Comparison of ENCODE assay signal across 9 cellular contexts in the genomic region with DNA sequence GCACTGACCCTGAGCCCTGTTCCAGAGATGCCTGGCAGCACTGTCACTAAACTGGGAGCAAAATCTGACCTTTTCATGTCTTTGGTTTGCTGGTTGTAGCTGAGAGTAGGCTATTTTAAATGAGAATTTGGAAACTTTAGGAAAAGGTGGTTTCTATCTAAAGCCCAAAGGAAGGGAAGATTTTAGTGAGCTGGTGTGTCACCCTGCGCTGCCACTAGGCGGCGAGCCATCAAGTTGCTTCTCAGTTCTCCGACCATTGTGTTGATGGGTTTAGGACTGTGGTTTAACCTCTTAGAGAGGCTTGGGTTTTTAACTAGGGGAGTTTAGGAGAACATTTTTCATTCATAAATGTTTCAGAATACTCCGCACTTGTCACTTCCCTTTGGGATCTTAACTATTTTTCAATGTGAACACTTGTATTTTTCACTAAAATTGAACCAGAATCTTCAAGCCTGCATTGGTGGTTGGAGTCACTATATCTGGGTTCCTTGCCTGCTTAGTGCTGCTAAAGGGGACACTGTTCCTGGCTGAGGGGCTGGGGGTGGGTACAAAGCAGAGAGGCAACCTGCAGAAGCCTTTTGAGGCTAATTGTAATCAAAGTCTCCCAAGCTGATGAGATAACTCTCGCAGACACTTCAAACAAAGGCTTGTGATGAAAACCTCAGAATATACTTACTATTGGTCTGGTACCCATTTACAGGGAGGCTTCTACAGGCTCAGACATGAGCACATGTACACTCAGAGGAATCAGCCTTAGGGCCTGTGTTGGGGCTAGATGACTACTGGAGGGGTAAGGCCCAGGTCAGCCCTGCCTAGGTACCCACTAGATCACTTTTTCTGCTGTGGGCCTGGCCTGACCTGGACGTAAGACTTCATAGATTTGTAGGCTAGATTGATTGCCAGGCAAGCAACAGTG. TPM values are rescaled to one million over a fixed set of nuclear protein-coding genes. Genes with fewer than 3 reads are reported as not detected.
DNase-seq lines count a peak whose midpoint lies in the region; ATAC-seq and TF ChIP-seq lines count a peak whose summit lies in the region.
"Had no signal": no experiment of that assay in that cellular context is flagged by ENCODE, and none has a peak within 500 bp of the region (broad histone marks: within the 10 kb centered on the region; RNA-seq: fewer than 3 reads in every experiment).

No MANE protein-coding gene starts in this region.

- peak; percentile 33; the same call in 1 of the 2 replicates for TF ChIP-seq RAD21 in IMR-90 (IDR thresholded peaks at IDR 0.05; ENCODE audit: low read length)

- no peak overlapping the region for H3K4me3 Mint-ChIP-seq in brain

- H3K36me3 Mint-ChIP-seq in brain: peaks cover 34% of the 10 kb centered on the region

- peak overlapping the region; percentile 67 for H3K4ac ChIP-seq in IMR-90 (ENCODE audit: low read depth, low read length)

- no peak for TF ChIP-seq POLR2A in IMR-90 (IDR thresholded peaks at IDR 0.05; ENCODE audit: low read depth, low read length)

- H3K4me1 Mint-ChIP-seq in brain: peaks cover 49% of the 10 kb centered on the region

- H3K79me1 ChIP-seq in IMR-90 (ENCODE audit: low read depth in 1 of 2, low read length in 2 of 2): peaks cover 51 to 84% of the 10 kb centered on the region in 2 experiments

- H3K23ac ChIP-seq in IMR-90 (ENCODE audit: low read depth, low read length): no peak overlapping the region

- no peak overlapping the region for H2AK9ac ChIP-seq in IMR-90 (replicated peaks; ENCODE audit: low read depth, low read length, poor library complexity)

- peak overlapping the region; percentile 21; the same call in 1 of the 2 replicates for H3K18ac ChIP-seq in IMR-90 (ENCODE audit: low read depth, low read length)

- WGBS in IMR-90 (ENCODE audit: extremely low coverage in 2 of 2, insufficient read length in 1 of 2), 2 experiments: no CpG with 5 or more reads among the region's 7 CpGs

- H4K5ac ChIP-seq in IMR-90 (ENCODE audit: low read depth, low read length): peak overlapping the region; percentile 52; the same call in 1 of the 2 replicates

- peaks cover 38% of the 10 kb centered on the region for H4K20me1 ChIP-seq in IMR-90 (ENCODE audit: insufficient read depth, low read length)

- BruUV-seq in IMR-90 (replicated peaks; lab: Mats Ljungman, UMichigan): no TSS peak

- H3K9me1 ChIP-seq in IMR-90 (ENCODE audit: insufficient read depth, low read length): peaks cover 40% of the 10 kb centered on the region

- peak overlapping the region; percentile 29; the same call in 1 of the 3 replicates for H2BK15ac ChIP-seq in IMR-90 (ENCODE audit: low read depth, low read length)

- POLR2A ChIA-PET in IMR-90 (lab: Charles Lee; ENCODE audit: unreplicated experiment): interaction anchor here (1.4 kb wide), 1 partner anchor 16 kb away, joined by 7 read pairs; no protein-coding TSS in a partner anchor

- DNase-seq in D341Med (ENCODE audit: low spot score) (peak; percentile 57), IMR-90 (no peak), mucosa of descending colon (no peak), NCI-H524 treated with DMSO at 0.1 percent for 48 hours (lab: John Stamatoyannopoulos, UW) (no peak), DMS114 treated with DMSO at 0.1 percent for 48 hours (lab: John Stamatoyannopoulos, UW; ENCODE audit: unreplicated experiment) (no peak), activated gamma-delta T cell treated with Interleukin-2 at 50 U/mL for 16 hours (no peak)

- peak; percentile 11; the same call in 1 of the 2 replicates for ATAC-seq in IMR-90 (ENCODE audit: low read depth)
- ATAC-seq in mucosa of descending colon: peak; percentile 39
- ATAC-seq in HG03045 (IDR thresholded peaks at IDR 0.05; ENCODE audit: unreplicated experiment): no peak

- H3K9me3 Mint-ChIP-seq in brain: no peaks in the 10 kb centered on the region

- in situ Hi-C loops in IMR-90 (cut with MboI; ENCODE audit: low sequenced_read_pairs): no loop called here

- H2AK5ac ChIP-seq in IMR-90 (ENCODE audit: low read depth, low read length): peak overlapping the region; percentile 27

- CTCF ChIA-PET in IMR-90 (lab: Yijun Ruan, JAX): interaction anchor here (0.8 to 1.4 kb wide), 2 partner anchors 14 to 28 kb away, joined by 3 read pairs; no protein-coding TSS in a partner anchor

- H2AFZ ChIP-seq in IMR-90 (replicated peaks; ENCODE audit: low read length, poor library complexity): peak overlapping the region; percentile 9

- TF ChIP-seq CTCF in IMR-90 (conservative IDR thresholded peaks at IDR 0.05; ENCODE audit: low read depth, low read length) (peak; percentile 57), brain (conservative IDR thresholded peaks at IDR 0.05) (peak; percentile 41 to 77), mucosa of descending colon (IDR thresholded peaks at IDR 0.05) (peak; percentile 48)

- H3K4me2 ChIP-seq in IMR-90 (ENCODE audit: low read depth, low read length): no peak overlapping the region

- H3K4me1 ChIP-seq in IMR-90 (ENCODE audit: control insufficient read depth, insufficient read depth, low read length) (peaks cover 27% of the 10 kb centered on the region), mucosa of descending colon (ENCODE audit: low read depth) (peaks cover 15% of the 10 kb centered on the region)

- peaks cover 4% of the 10 kb centered on the region for H3K27me3 Mint-ChIP-seq in brain

- H3K36me3 ChIP-seq in IMR-90 (ENCODE audit: control insufficient read depth, insufficient read depth, low read length): peaks cover 12% of the 10 kb centered on the region
- H3K36me3 ChIP-seq in mucosa of descending colon (ENCODE audit: low read depth): no peaks in the 10 kb centered on the region

- H4K8ac ChIP-seq in IMR-90 (ENCODE audit: low read depth in 2 of 2, low read length in 2 of 2): 0 out of 4 replicates have a peak overlapping the region, but pooled peaks of 1 of the 2 experiments have one; percentile 6

- H2BK5ac ChIP-seq in IMR-90 (ENCODE audit: low read depth, low read length, poor library complexity, severe bottlenecking): peak overlapping the region; percentile 57

- no peak overlapping the region for H3K56ac ChIP-seq in IMR-90 (ENCODE audit: extremely low read depth, insufficient read depth, low read length)

- intact Hi-C loops in IMR-90 (cut with micrococcal nuclease) (no loop called here), mucosa of descending colon (cut with DNase I, micrococcal nuclease) (no loop called here)

- peak overlapping the region; percentile 54; the same call in 1 of the 2 replicates for H4K91ac ChIP-seq in IMR-90 (ENCODE audit: insufficient read depth, low read depth, low read length)

- no peaks in the 10 kb centered on the region for H3K9me3 ChIP-seq in IMR-90 (ENCODE audit: control insufficient read depth, insufficient read depth, low read length)
- H3K9me3 ChIP-seq in mucosa of descending colon: no peaks in the 10 kb centered on the region
- H3K9me3 ChIP-seq: SJCRH30 had no signal

- dilution Hi-C loops in IMR-90 (cut with HindIII; ENCODE audit: low sequenced_read_pairs, unreplicated experiment): no loop called here

- peak overlapping the region; percentile 51; the same call in 1 of the 2 replicates for H3K14ac ChIP-seq in IMR-90 (replicated peaks; ENCODE audit: low read depth, low read length)

- H3K27ac Mint-ChIP-seq in brain: peak overlapping the region in 4 of 5 experiments; percentile 30 to 93 (median 69)

- H2BK120ac ChIP-seq in IMR-90 (ENCODE audit: low read depth, low read length): peak overlapping the region; percentile 56

- no peak overlapping the region for H3K9ac ChIP-seq in IMR-90 (ENCODE audit: low read depth, low read length)

- no peak overlapping the region for H3K4me3 ChIP-seq in IMR-90 (ENCODE audit: insufficient read depth, low read depth, low read length)
- H3K4me3 ChIP-seq in mucosa of descending colon: no peak overlapping the region
- H3K4me3 ChIP-seq: SJCRH30 had no signal

- H2BK20ac ChIP-seq in IMR-90 (ENCODE audit: low read depth, low read length): peak overlapping the region; percentile 91

- H3K27ac ChIP-seq in IMR-90 (ENCODE audit: insufficient read depth, low read length): peak overlapping the region; percentile 48; the same call in 1 of the 2 replicates
- H3K27ac ChIP-seq: SJCRH30 had no signal

- H3K27me3 ChIP-seq in IMR-90 (ENCODE audit: control insufficient read depth, insufficient read depth, low read length): no peaks in the 10 kb centered on the region
- H3K27me3 ChIP-seq: SJCRH30 had no signal

TF ChIP-seq in IMR-90, 13 proteins besides CTCF, POLR2A, EP300 and RAD21:
- no peak for TF ChIP-seq MAZ (IDR thresholded peaks at IDR 0.05; ENCODE audit: borderline replicate concordance, low read depth, low read length)
- no peak for TF ChIP-seq FOS (IDR thresholded peaks at IDR 0.05; ENCODE audit: low read depth, low read length)

RNA-seq across cellular contexts. Expression of a gene that starts 16.8 kb away (rescaled TPM):
- total RNA-seq in IMR-90 (2012; rRNA removed) (62.2 and 96.9 TPM in 2 replicates), mucosa of descending colon (10 to 100 TPM; 23.2 to 26.2 (median 24.4) TPM)
- polyA plus RNA-seq in IMR-90 (2012; rRNA removed) (52.8 and 61.6 TPM in 2 replicates), brain (ENCODE audit: insufficient read depth, low read depth, low replicate concordance) (24.7 TPM)
- 39.4 and 46.8 TPM in 2 replicates for polyA plus RNA-seq in IMR-90 (2012; cell fraction: cytosol; rRNA removed)
- 22.4 and 65.7 TPM in 2 replicates for polyA plus RNA-seq in IMR-90 (2012; cell fraction: nucleus; rRNA removed; ENCODE audit: low replicate concordance)

RNA-seq across cellular contexts. Expression of a gene that starts 16.8 kb away (rescaled TPM):
- 57.2 and 57.7 TPM in 2 replicates for total RNA-seq in IMR-90 (2012; rRNA removed)
- polyA plus RNA-seq in IMR-90 (2012; rRNA removed): 58.0 and 59.6 TPM in 2 replicates
- 36.8 and 44.6 TPM in 2 replicates for polyA plus RNA-seq in IMR-90 (2012; cell fraction: cytosol; rRNA removed)
- polyA plus RNA-seq in IMR-90 (2012; cell fraction: nucleus; rRNA removed; ENCODE audit: low replicate concordance): 30.2 and 63.6 TPM in 2 replicates
- polyA plus RNA-seq in brain (ENCODE audit: insufficient read depth, low read depth, low replicate concordance): 56.0 TPM
- total RNA-seq in mucosa of descending colon: 100 to 1,000 TPM in 2 of 3 donors, 10 to 100 TPM in 1; 94.7 to 204 (median 143) TPM

RNA-seq across cellular contexts. Expression of a gene that starts 33.3 kb away (rescaled TPM):
- total RNA-seq in IMR-90 (2012; rRNA removed) (1.9 and 3.6 TPM in 2 replicates), mucosa of descending colon (10 to 100 TPM; 14.7 to 24.0 (median 22.2) TPM)
- polyA plus RNA-seq in IMR-90 (2012; rRNA removed) (13.2 and 13.8 TPM in 2 replicates), brain (ENCODE audit: insufficient read depth, low read depth, low replicate concordance) (37.4 TPM)
- 20.2 and 52.4 TPM in 2 replicates for polyA plus RNA-seq in IMR-90 (2012; cell fraction: cytosol; rRNA removed)
- polyA plus RNA-seq in IMR-90 (2012; cell fraction: nucleus; rRNA removed; ENCODE audit: low replicate concordance): 7.8 and 10.6 TPM in 2 replicates
- total RNA-seq: SJCRH30 had no signal
